8 cellular contexts compared by ENCODE assay signal in genomic region chr6:26270903-26271639, GRCh38.
DNase-seq lines count a peak whose midpoint lies in the region; ATAC-seq and TF ChIP-seq lines count a peak whose summit lies in the region.

No MANE protein-coding gene starts in this region.

- no peak overlapping the region for H2AFZ ChIP-seq in neural cell (ENCODE audit: low read depth, low read length)

- H3K36me3 ChIP-seq in neural cell (ENCODE audit: insufficient read depth, low read length) (no peaks in the 10 kb centered on the region), suprapubic skin (no peaks in the 10 kb centered on the region)

- peak; percentile 22 for TF ChIP-seq CTCF in neural cell (IDR thresholded peaks at IDR 0.05; ENCODE audit: poor library complexity, severe bottlenecking)
- no peak for TF ChIP-seq CTCF in suprapubic skin (IDR thresholded peaks at IDR 0.05)

- peaks cover 29% of the 10 kb centered on the region for H3K4me1 ChIP-seq in suprapubic skin

- no peak overlapping the region for H3K4me3 Mint-ChIP-seq in activated T-helper 17 cell treated with anti-CD3 and anti-CD28 coated beads, Interleukin-2, amount 50 U/mL, for 72 hours

- DNase-seq in ACHN (peak; percentile 81), RKO (ENCODE audit: low spot score) (peak; percentile 98), fibroblast of peridontal ligament (ENCODE audit: extremely low read depth) (peak; percentile 94), suprapubic skin (ENCODE audit: low spot score in 2 of 2) (peak in 1 of 2 donors; percentile 71)

- no peaks in the 10 kb centered on the region for H3K79me2 ChIP-seq in neural cell (replicated peaks; ENCODE audit: insufficient read depth, low read length)

- no peak overlapping the region for H3K27ac ChIP-seq in neural cell (ENCODE audit: low read length)
- H3K27ac ChIP-seq in suprapubic skin = peak overlapping the region; percentile 95

- TF ChIP-seq RAD21 in neural cell (conservative IDR thresholded peaks at IDR 0.05) = no peak

- H3K36me3 Mint-ChIP-seq in activated T-helper 17 cell treated with anti-CD3 and anti-CD28 coated beads, Interleukin-2, amount 50 U/mL, for 72 hours (ENCODE audit: low read depth) = no peaks in the 10 kb centered on the region

- no peaks in the 10 kb centered on the region for H3F3A ChIP-seq in neural cell (ENCODE audit: insufficient read depth, low read length, poor library complexity, severe bottlenecking)

- WGBS in suprapubic skin = 7% methylated on average over 20 of the region's 47 CpGs

- peak overlapping the region; percentile 68 for H3K4me2 ChIP-seq in neural cell (ENCODE audit: low read length)

- TF ChIP-seq EP300 in neural cell (conservative IDR thresholded peaks at IDR 0.05; ENCODE audit: poor library complexity, severe bottlenecking) (no peak), suprapubic skin (IDR thresholded peaks at IDR 0.05) (no peak)

- in situ Hi-C loops in ACHN (cut with HindIII; ENCODE audit: low pct_ligation_motif_present, low pct_unique_long_range_greater_than_20kb, low sequenced_read_pairs) = no loop called here

- H3K9me3 ChIP-seq in neural cell (ENCODE audit: low read length) (no peaks in the 10 kb centered on the region), suprapubic skin (no peaks in the 10 kb centered on the region)

- no peaks in the 10 kb centered on the region for H3K9me2 ChIP-seq in neural cell (ENCODE audit: insufficient read depth, low read length)

- H3K4me1 Mint-ChIP-seq in activated T-helper 17 cell treated with anti-CD3 and anti-CD28 coated beads, Interleukin-2, amount 50 U/mL, for 72 hours = peaks cover 4% of the 10 kb centered on the region

- no peak for TF ChIP-seq POLR2A in suprapubic skin (IDR thresholded peaks at IDR 0.05)

- H3K4me3 ChIP-seq in neural cell (ENCODE audit: low read length) = peak overlapping the region; percentile 68
- H3K4me3 ChIP-seq in suprapubic skin = peak overlapping the region; percentile 59

- H3K9ac ChIP-seq in neural cell (ENCODE audit: low read length) = no peak overlapping the region

- H3K9me3 Mint-ChIP-seq in activated T-helper 17 cell treated with anti-CD3 and anti-CD28 coated beads, Interleukin-2, amount 50 U/mL, for 72 hours = no peaks in the 10 kb centered on the region

- no peaks in the 10 kb centered on the region for H4K20me1 ChIP-seq in neural cell (ENCODE audit: insufficient read depth)

- H3K27ac Mint-ChIP-seq in activated T-helper 17 cell treated with anti-CD3 and anti-CD28 coated beads, Interleukin-2, amount 50 U/mL, for 72 hours = no peak overlapping the region

- H3K27me3 Mint-ChIP-seq in activated T-helper 17 cell treated with anti-CD3 and anti-CD28 coated beads, Interleukin-2, amount 50 U/mL, for 72 hours = no peaks in the 10 kb centered on the region

- peaks cover 29% of the 10 kb centered on the region for H3K27me3 ChIP-seq in neural cell (ENCODE audit: insufficient read depth, low read depth, low read length)
- H3K27me3 ChIP-seq in suprapubic skin = no peaks in the 10 kb centered on the region

- ATAC-seq in GM18868 (IDR thresholded peaks at IDR 0.05; ENCODE audit: unreplicated experiment) = peak; percentile 29
- ATAC-seq in HG03354 (IDR thresholded peaks at IDR 0.05; ENCODE audit: poor library complexity, severe bottlenecking, unreplicated experiment) = peak; percentile 37
- ATAC-seq in activated T-helper 17 cell treated with anti-CD3 and anti-CD28 coated beads, Interleukin-2, amount 50 U/mL, for 72 hours (replicated peaks) = peak; percentile 42

TF ChIP-seq in neural cell, 6 proteins besides CTCF, POLR2A, EP300 and RAD21:
- TF ChIP-seq MXI1 (conservative IDR thresholded peaks at IDR 0.05; ENCODE audit: poor library complexity, severe bottlenecking) (peak; percentile 96), TAF1 (IDR thresholded peaks at IDR 0.05; ENCODE audit: low read depth) (no peak)
- TF ChIP-seq, protein P1, sequence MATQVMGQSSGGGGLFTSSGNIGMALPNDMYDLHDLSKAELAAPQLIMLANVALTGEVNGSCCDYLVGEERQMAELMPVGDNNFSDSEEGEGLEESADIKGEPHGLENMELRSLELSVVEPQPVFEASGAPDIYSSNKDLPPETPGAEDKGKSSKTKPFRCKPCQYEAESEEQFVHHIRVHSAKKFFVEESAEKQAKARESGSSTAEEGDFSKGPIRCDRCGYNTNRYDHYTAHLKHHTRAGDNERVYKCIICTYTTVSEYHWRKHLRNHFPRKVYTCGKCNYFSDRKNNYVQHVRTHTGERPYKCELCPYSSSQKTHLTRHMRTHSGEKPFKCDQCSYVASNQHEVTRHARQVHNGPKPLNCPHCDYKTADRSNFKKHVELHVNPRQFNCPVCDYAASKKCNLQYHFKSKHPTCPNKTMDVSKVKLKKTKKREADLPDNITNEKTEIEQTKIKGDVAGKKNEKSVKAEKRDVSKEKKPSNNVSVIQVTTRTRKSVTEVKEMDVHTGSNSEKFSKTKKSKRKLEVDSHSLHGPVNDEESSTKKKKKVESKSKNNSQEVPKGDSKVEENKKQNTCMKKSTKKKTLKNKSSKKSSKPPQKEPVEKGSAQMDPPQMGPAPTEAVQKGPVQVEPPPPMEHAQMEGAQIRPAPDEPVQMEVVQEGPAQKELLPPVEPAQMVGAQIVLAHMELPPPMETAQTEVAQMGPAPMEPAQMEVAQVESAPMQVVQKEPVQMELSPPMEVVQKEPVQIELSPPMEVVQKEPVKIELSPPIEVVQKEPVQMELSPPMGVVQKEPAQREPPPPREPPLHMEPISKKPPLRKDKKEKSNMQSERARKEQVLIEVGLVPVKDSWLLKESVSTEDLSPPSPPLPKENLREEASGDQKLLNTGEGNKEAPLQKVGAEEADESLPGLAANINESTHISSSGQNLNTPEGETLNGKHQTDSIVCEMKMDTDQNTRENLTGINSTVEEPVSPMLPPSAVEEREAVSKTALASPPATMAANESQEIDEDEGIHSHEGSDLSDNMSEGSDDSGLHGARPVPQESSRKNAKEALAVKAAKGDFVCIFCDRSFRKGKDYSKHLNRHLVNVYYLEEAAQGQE (IDR thresholded peaks at IDR 0.05; ENCODE audit: borderline replicate concordance) = no peak
